ENCODE assay signal across 8 cellular contexts in the genomic region with DNA sequence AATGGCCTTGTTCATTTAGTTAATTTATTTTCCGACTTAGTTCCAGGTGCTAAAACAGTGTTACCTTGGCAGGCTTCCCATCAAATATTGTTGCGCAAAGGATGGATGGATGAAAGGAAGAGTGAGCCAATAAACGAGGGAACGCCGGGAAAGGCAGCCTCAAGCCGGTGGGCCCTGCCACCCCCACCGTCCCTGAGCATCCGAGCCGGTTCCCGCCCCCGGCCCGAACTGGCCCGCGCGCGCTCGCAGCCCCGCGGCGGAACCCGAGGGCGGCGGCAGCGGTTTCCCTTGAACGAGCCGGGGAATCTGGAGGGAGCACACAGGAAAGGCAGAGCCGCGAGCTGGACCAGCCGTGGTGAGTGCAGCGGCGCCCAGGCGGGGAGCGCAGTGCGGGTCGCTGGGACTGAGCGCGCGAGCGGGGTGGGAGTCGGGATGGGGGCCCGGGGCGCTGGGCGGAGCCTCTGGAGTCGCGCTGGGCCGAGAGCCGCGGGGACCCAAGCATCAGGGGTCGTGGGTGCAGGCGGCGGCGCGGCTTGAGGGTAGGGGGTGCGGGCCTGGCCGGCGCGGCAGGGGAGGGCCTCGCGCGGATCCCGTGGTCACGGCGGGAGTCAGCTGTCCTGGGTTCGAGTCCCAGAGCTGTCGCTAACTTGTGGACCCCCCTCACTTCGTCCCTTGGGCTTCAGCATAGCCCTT. TPM values are rescaled to one million over a fixed set of nuclear protein-coding genes. Genes with fewer than 3 reads are reported as not detected.
DNase-seq lines count a peak whose midpoint lies in the region; ATAC-seq and TF ChIP-seq lines count a peak whose summit lies in the region.

Gene AGK (plus strand): TSS at position 331 of the 693 bp plus-strand sequence. CDS start 4,057 bp downstream, outside the sequence.

- H3K27me3 ChIP-seq in NT2/D1 (ENCODE audit: insufficient read depth, insufficient read length) = no peaks in the 10 kb centered on the region

- H3K4me3 Mint-ChIP-seq in endothelial cell (ENCODE audit: unreplicated experiment) = peak within 1 kb of the TSS; percentile 91

- H3K9me3 ChIP-seq in NT2/D1 (ENCODE audit: insufficient read depth, low read length) = no peaks in the 10 kb centered on the region

- H3K36me3 Mint-ChIP-seq in endothelial cell (ENCODE audit: low read depth, unreplicated experiment) = peaks cover 4% of the 10 kb centered on the region

- DNase-seq in COR-L47 (lab: John Stamatoyannopoulos, UW) = peak; percentile 86
- DNase-seq in HPDE6-E6E7 (ENCODE audit: extremely low spot score) = peak; percentile 75
- peak; percentile 50 for DNase-seq in NT2/D1 (ENCODE audit: low read depth, low spot score)
- DNase-seq in activated CD8-positive, alpha-beta memory T cell treated with anti-CD3 and anti-CD28 coated beads, Interleukin-2, amount 50 U/mL, for 24 hours (ENCODE audit: extremely low read depth) = peak; percentile 35
- DNase-seq in endothelial cell (ENCODE audit: low spot score) = peak; percentile 78
- peak; percentile 70 for DNase-seq in midbrain (lab: John Stamatoyannopoulos, UW)
- DNase-seq in stimulated activated CD8-positive, alpha-beta memory T cell treated with anti-CD3 and anti-CD28 coated beads, Interleukin-2, amount 100 ng/mL, for 1 hour (ENCODE audit: low read depth in 2 of 2) = peak; percentile 44 to 56

- H3K4me1 ChIP-seq in NT2/D1 (ENCODE audit: insufficient read depth, insufficient read length) = no peaks in the 10 kb centered on the region

- ATAC-seq in GM19468 (IDR thresholded peaks at IDR 0.05; ENCODE audit: extremely low read depth, unreplicated experiment) = peak; percentile 84

- no peaks in the 10 kb centered on the region for H3K9me3 Mint-ChIP-seq in endothelial cell (ENCODE audit: unreplicated experiment)

- peak within 1 kb of the TSS; percentile 92 for H3K4me3 ChIP-seq in NT2/D1 (ENCODE audit: insufficient read length, low read depth)

- peak within 1 kb of the TSS; percentile 86 for H3K9ac ChIP-seq in NT2/D1 (ENCODE audit: insufficient read length, low read depth)

- H3K4me1 Mint-ChIP-seq in endothelial cell (ENCODE audit: unreplicated experiment) = peaks cover 19% of the 10 kb centered on the region

- H3K27ac Mint-ChIP-seq in endothelial cell (ENCODE audit: unreplicated experiment) = peak within 1 kb of the TSS; percentile 11

- H3K27me3 Mint-ChIP-seq in endothelial cell (ENCODE audit: unreplicated experiment) = peaks cover 4% of the 10 kb centered on the region

- TF ChIP-seq CTCF in endothelial cell (IDR thresholded peaks at IDR 0.05; ENCODE audit: unreplicated experiment) = no peak

- H3K36me3 ChIP-seq in NT2/D1 (ENCODE audit: insufficient read depth, insufficient read length, low read length) = peaks cover 20% of the 10 kb centered on the region

RNA-seq across cellular contexts. Expression of gene AGK, which starts in this region (rescaled TPM):
- total RNA-seq in endothelial cell (ENCODE audit: unreplicated experiment) = 32.0 TPM

Comparison
In these comparisons a context has a peak if more than half of its experiments do, and no peak if none do; other contexts are left out.
1. Peak in every context shown above with its lines: DNase-seq, ATAC-seq and H3K4me3 ChIP-seq.
2. DNase-seq: peak in every context shown above with its lines; median percentile 86 in COR-L47; 78 in endothelial cell; 75 in HPDE6-E6E7; 70 in midbrain; 50 in NT2/D1; 50 in stimulated activated CD8-positive, alpha-beta memory T cell treated with anti-CD3 and anti-CD28 coated beads, Interleukin-2, amount 100 ng/mL, for 1 hour; 35 in activated CD8-positive, alpha-beta memory T cell treated with anti-CD3 and anti-CD28 coated beads, Interleukin-2, amount 50 U/mL, for 24 hours.